Comparison of ENCODE assay signal across 1 cellular context in the genomic region with DNA sequence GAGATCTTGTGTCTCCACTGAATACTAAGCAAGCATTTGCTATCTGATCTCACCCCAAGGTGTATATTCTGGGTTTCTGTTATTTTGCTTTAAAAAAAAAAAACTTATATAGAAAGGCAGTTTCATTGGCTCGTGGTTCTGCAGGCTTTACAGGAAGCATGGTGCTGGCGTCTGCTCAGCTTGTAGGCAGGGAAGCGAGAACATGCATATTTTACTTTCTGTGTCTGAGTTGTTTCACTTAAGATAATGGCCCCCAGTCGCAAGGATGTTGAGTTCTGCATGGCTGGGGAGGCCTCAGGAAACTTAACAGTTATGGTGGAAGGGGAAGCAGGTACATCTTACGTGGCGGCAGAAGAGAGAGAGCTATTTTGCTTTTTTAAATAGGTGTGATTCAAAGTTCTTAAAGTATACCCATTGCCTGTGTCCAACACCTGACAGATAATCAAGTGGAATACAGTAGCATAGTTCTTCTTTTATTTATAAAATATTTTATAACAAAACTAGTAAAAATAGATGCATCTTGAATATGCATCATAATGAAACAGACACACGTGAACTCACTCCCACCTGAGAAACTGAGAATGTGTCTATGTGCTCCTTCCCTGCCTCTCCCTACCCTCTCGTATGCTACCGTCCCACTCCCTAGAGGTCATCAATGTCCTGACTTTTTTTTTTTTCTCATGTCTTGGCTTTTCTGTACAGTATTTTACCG.
TF ChIP-seq lines count a peak whose summit lies in the region.

No MANE protein-coding gene starts in this region.

TF ChIP-seq in GM12878, 131 proteins besides CTCF, POLR2A, EP300 and RAD21 (continued from another document):
- TF ChIP-seq, protein P1, sequence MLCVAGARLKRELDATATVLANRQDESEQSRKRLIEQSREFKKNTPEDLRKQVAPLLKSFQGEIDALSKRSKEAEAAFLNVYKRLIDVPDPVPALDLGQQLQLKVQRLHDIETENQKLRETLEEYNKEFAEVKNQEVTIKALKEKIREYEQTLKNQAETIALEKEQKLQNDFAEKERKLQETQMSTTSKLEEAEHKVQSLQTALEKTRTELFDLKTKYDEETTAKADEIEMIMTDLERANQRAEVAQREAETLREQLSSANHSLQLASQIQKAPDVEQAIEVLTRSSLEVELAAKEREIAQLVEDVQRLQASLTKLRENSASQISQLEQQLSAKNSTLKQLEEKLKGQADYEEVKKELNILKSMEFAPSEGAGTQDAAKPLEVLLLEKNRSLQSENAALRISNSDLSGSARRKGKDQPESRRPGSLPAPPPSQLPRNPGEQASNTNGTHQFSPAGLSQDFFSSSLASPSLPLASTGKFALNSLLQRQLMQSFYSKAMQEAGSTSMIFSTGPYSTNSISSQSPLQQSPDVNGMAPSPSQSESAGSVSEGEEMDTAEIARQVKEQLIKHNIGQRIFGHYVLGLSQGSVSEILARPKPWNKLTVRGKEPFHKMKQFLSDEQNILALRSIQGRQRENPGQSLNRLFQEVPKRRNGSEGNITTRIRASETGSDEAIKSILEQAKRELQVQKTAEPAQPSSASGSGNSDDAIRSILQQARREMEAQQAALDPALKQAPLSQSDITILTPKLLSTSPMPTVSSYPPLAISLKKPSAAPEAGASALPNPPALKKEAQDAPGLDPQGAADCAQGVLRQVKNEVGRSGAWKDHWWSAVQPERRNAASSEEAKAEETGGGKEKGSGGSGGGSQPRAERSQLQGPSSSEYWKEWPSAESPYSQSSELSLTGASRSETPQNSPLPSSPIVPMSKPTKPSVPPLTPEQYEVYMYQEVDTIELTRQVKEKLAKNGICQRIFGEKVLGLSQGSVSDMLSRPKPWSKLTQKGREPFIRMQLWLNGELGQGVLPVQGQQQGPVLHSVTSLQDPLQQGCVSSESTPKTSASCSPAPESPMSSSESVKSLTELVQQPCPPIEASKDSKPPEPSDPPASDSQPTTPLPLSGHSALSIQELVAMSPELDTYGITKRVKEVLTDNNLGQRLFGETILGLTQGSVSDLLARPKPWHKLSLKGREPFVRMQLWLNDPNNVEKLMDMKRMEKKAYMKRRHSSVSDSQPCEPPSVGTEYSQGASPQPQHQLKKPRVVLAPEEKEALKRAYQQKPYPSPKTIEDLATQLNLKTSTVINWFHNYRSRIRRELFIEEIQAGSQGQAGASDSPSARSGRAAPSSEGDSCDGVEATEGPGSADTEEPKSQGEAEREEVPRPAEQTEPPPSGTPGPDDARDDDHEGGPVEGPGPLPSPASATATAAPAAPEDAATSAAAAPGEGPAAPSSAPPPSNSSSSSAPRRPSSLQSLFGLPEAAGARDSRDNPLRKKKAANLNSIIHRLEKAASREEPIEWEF (IDR thresholded peaks at IDR 0.05; ENCODE audit: insufficient replicate concordance, low read depth, low read length), result no peak
- TF ChIP-seq FOXM1 (IDR thresholded peaks at IDR 0.05; ENCODE audit: low read depth, low read length) (no peak), TAF1 (IDR thresholded peaks at IDR 0.05; ENCODE audit: borderline replicate concordance, low read depth, low read length) (no peak), CBFB (IDR thresholded peaks at IDR 0.05; ENCODE audit: low read depth) (no peak), SIX5 (IDR thresholded peaks at IDR 0.05; ENCODE audit: low read depth, low read length, severe bottlenecking) (no peak), HDGF (IDR thresholded peaks at IDR 0.05) (no peak), CREM (IDR thresholded peaks at IDR 0.05; ENCODE audit: low read depth) (no peak), HCFC1 (IDR thresholded peaks at IDR 0.05; ENCODE audit: low read length) (no peak), RELA (IDR thresholded peaks at IDR 0.05; ENCODE audit: borderline replicate concordance, partially characterized antibody) (no peak), CBX3 (IDR thresholded peaks at IDR 0.05; ENCODE audit: borderline replicate concordance, low read depth) (no peak), NFXL1 (IDR thresholded peaks at IDR 0.05; ENCODE audit: borderline replicate concordance) (no peak), NR2C1 (IDR thresholded peaks at IDR 0.05) (no peak)
- TF ChIP-seq, protein P2, sequence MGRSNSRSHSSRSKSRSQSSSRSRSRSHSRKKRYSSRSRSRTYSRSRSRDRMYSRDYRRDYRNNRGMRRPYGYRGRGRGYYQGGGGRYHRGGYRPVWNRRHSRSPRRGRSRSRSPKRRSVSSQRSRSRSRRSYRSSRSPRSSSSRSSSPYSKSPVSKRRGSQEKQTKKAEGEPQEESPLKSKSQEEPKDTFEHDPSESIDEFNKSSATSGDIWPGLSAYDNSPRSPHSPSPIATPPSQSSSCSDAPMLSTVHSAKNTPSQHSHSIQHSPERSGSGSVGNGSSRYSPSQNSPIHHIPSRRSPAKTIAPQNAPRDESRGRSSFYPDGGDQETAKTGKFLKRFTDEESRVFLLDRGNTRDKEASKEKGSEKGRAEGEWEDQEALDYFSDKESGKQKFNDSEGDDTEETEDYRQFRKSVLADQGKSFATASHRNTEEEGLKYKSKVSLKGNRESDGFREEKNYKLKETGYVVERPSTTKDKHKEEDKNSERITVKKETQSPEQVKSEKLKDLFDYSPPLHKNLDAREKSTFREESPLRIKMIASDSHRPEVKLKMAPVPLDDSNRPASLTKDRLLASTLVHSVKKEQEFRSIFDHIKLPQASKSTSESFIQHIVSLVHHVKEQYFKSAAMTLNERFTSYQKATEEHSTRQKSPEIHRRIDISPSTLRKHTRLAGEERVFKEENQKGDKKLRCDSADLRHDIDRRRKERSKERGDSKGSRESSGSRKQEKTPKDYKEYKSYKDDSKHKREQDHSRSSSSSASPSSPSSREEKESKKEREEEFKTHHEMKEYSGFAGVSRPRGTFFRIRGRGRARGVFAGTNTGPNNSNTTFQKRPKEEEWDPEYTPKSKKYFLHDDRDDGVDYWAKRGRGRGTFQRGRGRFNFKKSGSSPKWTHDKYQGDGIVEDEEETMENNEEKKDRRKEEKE (IDR thresholded peaks at IDR 0.05), result no peak
- TF ChIP-seq, protein P3, sequence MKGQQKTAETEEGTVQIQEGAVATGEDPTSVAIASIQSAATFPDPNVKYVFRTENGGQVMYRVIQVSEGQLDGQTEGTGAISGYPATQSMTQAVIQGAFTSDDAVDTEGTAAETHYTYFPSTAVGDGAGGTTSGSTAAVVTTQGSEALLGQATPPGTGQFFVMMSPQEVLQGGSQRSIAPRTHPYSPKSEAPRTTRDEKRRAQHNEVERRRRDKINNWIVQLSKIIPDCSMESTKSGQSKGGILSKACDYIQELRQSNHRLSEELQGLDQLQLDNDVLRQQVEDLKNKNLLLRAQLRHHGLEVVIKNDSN (IDR thresholded peaks at IDR 0.05; ENCODE audit: borderline replicate concordance, extremely low read length, insufficient read depth, low read depth, low read length), result no peak
TF ChIP-seq in GM12878: peak in this region for 12.
